8 cellular contexts compared by ENCODE assay signal in the genomic region with DNA sequence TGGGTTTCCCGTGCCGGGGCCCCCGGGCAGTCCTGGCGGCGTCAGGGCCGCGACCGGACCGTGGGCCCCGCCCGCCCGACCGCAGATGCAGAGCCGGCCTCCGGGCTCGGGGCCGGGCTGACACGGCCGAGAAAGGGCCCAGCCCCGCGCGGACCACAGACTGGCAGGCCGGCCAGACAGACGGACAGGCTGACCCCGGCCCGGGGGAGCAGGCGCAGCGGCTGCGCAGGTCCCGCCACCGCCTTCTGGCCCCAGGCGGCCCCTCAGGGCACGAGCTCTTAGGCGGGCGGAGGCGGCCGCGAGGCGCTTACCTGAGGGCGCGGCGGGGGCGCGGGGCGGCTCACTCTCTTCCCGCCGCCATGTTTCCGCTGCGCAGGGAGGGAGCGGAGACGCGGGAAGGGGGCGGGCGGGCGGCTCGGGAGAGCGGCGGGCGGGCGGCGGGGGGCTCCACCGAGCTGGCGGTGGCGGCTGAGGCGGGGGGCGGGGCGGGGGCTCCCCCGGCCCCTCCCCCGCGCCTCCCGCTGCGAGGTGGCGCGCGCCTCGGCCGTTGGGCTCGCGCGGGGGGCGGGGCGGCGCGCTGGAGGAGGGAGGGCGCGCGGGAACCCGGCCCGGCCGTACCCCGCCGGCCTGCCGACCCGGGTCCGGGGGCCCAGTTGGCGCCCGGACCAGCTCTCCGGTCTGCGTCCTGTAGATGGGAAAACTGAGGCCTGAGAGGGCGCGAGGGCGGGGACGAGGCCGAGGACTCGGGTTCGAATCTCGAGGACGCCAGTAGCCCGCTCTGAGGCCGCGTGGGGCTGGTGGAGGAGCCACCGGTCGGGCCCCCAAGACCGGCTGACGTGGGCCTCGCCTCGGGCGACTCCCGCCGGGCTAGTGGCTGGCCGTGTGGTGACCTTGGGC. TPM values are rescaled to one million over a fixed set of nuclear protein-coding genes. Genes with fewer than 3 reads are reported as not detected.
A peak's percentile ranks its signal among the peaks of the same experiment; 100 is the strongest.
DNase-seq lines count a peak whose midpoint lies in the region; ATAC-seq, FAIRE-seq and TF ChIP-seq lines count a peak whose summit lies in the region.

Gene SCMH1 (minus strand): TSS at position 559 of the 897 bp plus-strand sequence. CDS start 56,173 bp downstream, outside the sequence.

- peak within 1 kb of the TSS; percentile 93 for H2AFZ ChIP-seq in astrocyte (ENCODE audit: low read depth, low read length)

- no peak for FAIRE-seq in astrocyte (lab: Jason Lieb, UNC)

- H3K36me3 ChIP-seq in KOPT-K1 (ENCODE audit: insufficient read depth, low read length) (no peaks in the 10 kb centered on the region), astrocyte (ENCODE audit: insufficient read depth, low read length) (no peaks in the 10 kb centered on the region), iPS DF 6.9 (ENCODE audit: control insufficient read depth, insufficient read depth, low read length) (no peaks in the 10 kb centered on the region; the same call in 1 of the 2 replicates), gastrocnemius medialis (no peaks in the 10 kb centered on the region)

- H3K27me3 ChIP-seq in astrocyte (ENCODE audit: insufficient read depth, low read length) (no peaks in the 10 kb centered on the region), iPS DF 6.9 (ENCODE audit: control insufficient read depth, insufficient read depth, low read length) (no peaks in the 10 kb centered on the region), gastrocnemius medialis (no peaks in the 10 kb centered on the region)

- H3K27ac ChIP-seq in KOPT-K1 (ENCODE audit: low read depth, low read length, poor library complexity, severe bottlenecking) = peak within 1 kb of the TSS; percentile 95
- H3K27ac ChIP-seq in astrocyte (ENCODE audit: low read depth, low read length) = peak within 1 kb of the TSS; percentile 50
- no peak within 1 kb of the TSS for H3K27ac ChIP-seq in iPS DF 6.9 (ENCODE audit: low read length)
- peak within 1 kb of the TSS; percentile 81 to 98 (median 92) for H3K27ac ChIP-seq in gastrocnemius medialis

- TF ChIP-seq POLR2A in gastrocnemius medialis (IDR thresholded peaks at IDR 0.05) = no peak

- H3K9me3 Mint-ChIP-seq in astrocyte (ENCODE audit: unreplicated experiment) = no peaks in the 10 kb centered on the region

- intact Hi-C loops in T-helper 1 cell treated with Interleukin-12 subunit alpha and Interleukin-12 subunit beta and Interleukin-4 antibody, amounts not matched to agents 30 ng/mL and 1 ng/mL, for 36 hours (cut with micrococcal nuclease) = loop anchor here (1.0 to 2.0 kb wide), 2 partner anchors 119 to 263 kb away; partner anchors contain the start of genes CTPS1 and FOXO6
- intact Hi-C loops in gastrocnemius medialis (cut with DNase I; ENCODE audit: low total_unique reads) = loop anchor here (2.0 kb wide), 1 partner anchor 133 kb away; no protein-coding TSS in a partner anchor

- H3K4me3 ChIP-seq in astrocyte (ENCODE audit: insufficient read depth, low read depth, low read length) (peak within 1 kb of the TSS; percentile 61), iPS DF 6.9 (ENCODE audit: low read length) (peak within 1 kb of the TSS; percentile 100), gastrocnemius medialis (peak within 1 kb of the TSS; percentile 67 to 93 (median 82))

- peak; percentile 41 for ATAC-seq in GM21526 (IDR thresholded peaks at IDR 0.05; ENCODE audit: low FRiP score, unreplicated experiment)
- peak; percentile 69 to 70 for ATAC-seq in gastrocnemius medialis

- peak; percentile 78 for DNase-seq in DMS153 treated with DMSO at 0.1 percent for 48 hours (lab: John Stamatoyannopoulos, UW; ENCODE audit: unreplicated experiment)
- peak; percentile 12 for DNase-seq in astrocyte (ENCODE audit: low read depth)
- DNase-seq in iPS DF 6.9 (ENCODE audit: low read depth, low spot score) = no peak
- DNase-seq in gastrocnemius medialis = peak; percentile 4 to 25
- DNase-seq in superior temporal gyrus (ENCODE audit: extremely low spot score) = no peak

- no peaks in the 10 kb centered on the region for H3K27me3 Mint-ChIP-seq in astrocyte (ENCODE audit: low read depth, unreplicated experiment)

- no peak for TF ChIP-seq CTCF in astrocyte (IDR thresholded peaks at IDR 0.05; ENCODE audit: insufficient read depth, low read depth, low read length)
- TF ChIP-seq CTCF in gastrocnemius medialis (IDR thresholded peaks at IDR 0.05 in 4 of 5, conservative IDR thresholded peaks at IDR 0.05 in 1 of 5) = no peak

- peaks cover 25% of the 10 kb centered on the region for H4K20me1 ChIP-seq in astrocyte (ENCODE audit: insufficient read depth, low read length)

- H3K4me3 Mint-ChIP-seq in astrocyte (ENCODE audit: unreplicated experiment) = peak within 1 kb of the TSS; percentile 91

- H3K36me3 Mint-ChIP-seq in astrocyte (ENCODE audit: low read depth, unreplicated experiment) = no peaks in the 10 kb centered on the region

- peaks cover 33% of the 10 kb centered on the region for H3K4me1 Mint-ChIP-seq in astrocyte (ENCODE audit: low read depth, unreplicated experiment)

- peak within 1 kb of the TSS; percentile 84 for H3K4me2 ChIP-seq in astrocyte (ENCODE audit: low read length)

- peaks cover 19% of the 10 kb centered on the region for H3K79me2 ChIP-seq in astrocyte (ENCODE audit: insufficient read depth, low read length)

- peak within 1 kb of the TSS; percentile 88 for H3K27ac Mint-ChIP-seq in astrocyte (ENCODE audit: unreplicated experiment)

- in situ Hi-C loops in gastrocnemius medialis (cut with MboI; ENCODE audit: low sequenced_read_pairs in 4 of 4) = loop anchor here in 1 of 4 donors (25.0 kb wide), 1 partner anchor 205 kb away; no protein-coding TSS in a partner anchor

- no peaks in the 10 kb centered on the region for H3K9me3 ChIP-seq in KOPT-K1 (ENCODE audit: insufficient read depth, low read length, poor library complexity, severe bottlenecking)
- no peaks in the 10 kb centered on the region for H3K9me3 ChIP-seq in astrocyte (ENCODE audit: insufficient read depth, low read depth, low read length)
- H3K9me3 ChIP-seq in iPS DF 6.9 (ENCODE audit: control insufficient read depth, insufficient read depth, low read length) = no peaks in the 10 kb centered on the region
- H3K9me3 ChIP-seq in gastrocnemius medialis = no peaks in the 10 kb centered on the region

- peak within 1 kb of the TSS; percentile 81 for H3K9ac ChIP-seq in astrocyte (ENCODE audit: low read length)

- no CpG with 5 or more reads among the region's 121 CpGs for WGBS in iPS DF 6.9 (ENCODE audit: insufficient coverage, insufficient read length)

- H3K4me1 ChIP-seq in astrocyte (ENCODE audit: insufficient read depth, low read length) = peaks cover 21% of the 10 kb centered on the region
- H3K4me1 ChIP-seq in iPS DF 6.9 (ENCODE audit: control insufficient read depth, insufficient read depth, low read length) = no peaks in the 10 kb centered on the region; the same call in 1 of the 2 replicates
- peaks cover 7 to 22% of the 10 kb centered on the region in 2 donors for H3K4me1 ChIP-seq in gastrocnemius medialis

RNA-seq across cellular contexts. Expression of gene SCMH1, which starts in this region (rescaled TPM):
- 11.7 and 15.1 TPM in 2 replicates for total RNA-seq in T-helper 1 cell treated with Interleukin-12 subunit alpha and Interleukin-12 subunit beta and Interleukin-4 antibody, amounts not matched to agents 30 ng/mL and 1 ng/mL, for 36 hours
- total RNA-seq in astrocyte = 18.0 and 18.4 TPM in 2 replicates
- total RNA-seq in gastrocnemius medialis = 10 to 100 TPM; 17.1 to 29.4 (median 25.5) TPM

Comparison
In these comparisons a context has a peak if more than half of its experiments do, and no peak if none do; other contexts are left out.
1. DNase-seq: peak in DMS153 treated with DMSO at 0.1 percent for 48 hours (single experiment), astrocyte (single experiment) and gastrocnemius medialis (2 of 2); none in iPS DF 6.9 (single experiment) and superior temporal gyrus (single experiment).
2. Peak in every context shown above with its lines, with median percentiles within 50 percentile points of each other: H3K4me3 ChIP-seq.